Comparison of ENCODE assay signal across 12 cellular contexts in the genomic region with DNA sequence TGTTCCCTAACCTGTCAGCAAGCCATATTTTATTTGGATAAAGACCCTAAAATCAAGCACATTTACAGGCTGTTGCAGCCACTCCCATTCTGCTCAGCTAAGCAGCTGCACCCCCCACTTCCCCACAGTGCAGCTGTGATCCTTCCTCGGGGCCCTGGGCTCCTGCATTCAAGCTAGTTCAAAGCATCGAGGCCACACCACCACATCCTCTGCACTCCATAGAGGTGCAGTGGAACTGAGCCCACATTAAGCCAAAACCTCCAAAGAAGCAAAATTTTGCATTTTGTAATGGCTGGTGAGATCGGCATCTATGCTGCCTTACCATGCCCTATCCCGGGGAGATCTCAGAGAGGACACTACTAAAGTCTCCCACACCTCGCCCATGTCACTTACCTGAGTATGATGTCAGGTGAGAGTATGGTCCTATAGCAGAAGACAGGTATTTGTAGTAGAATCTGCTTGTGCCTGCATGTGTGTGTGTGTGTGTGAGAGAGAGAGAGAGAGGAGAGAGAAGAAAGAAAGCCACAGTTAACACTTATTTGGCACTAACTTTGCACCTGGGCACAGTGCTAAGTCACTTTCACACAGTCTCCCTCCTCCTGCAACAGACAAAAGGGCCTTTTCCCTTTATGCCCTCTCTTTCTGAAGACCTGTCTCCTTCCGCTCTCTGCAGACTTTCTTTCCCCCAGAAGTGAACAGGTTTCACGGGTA.
DNase-seq lines count a peak whose midpoint lies in the region; ATAC-seq lines count a peak whose summit lies in the region.
"Had no signal": no experiment of that assay in that cellular context is flagged by ENCODE, and none has a peak within 500 bp of the region (broad histone marks: within the 10 kb centered on the region; RNA-seq: fewer than 3 reads in every experiment).

No MANE protein-coding gene starts in this region.

- no peaks in the 10 kb centered on the region for H3K9me3 ChIP-seq in CD4-positive, CD25-positive, alpha-beta regulatory T cell (ENCODE audit: control insufficient read depth in 2 of 2, low read length in 2 of 2)

- H3K36me3 ChIP-seq in CD4-positive, CD25-positive, alpha-beta regulatory T cell (ENCODE audit: control insufficient read depth, insufficient read depth, low read length), result no peaks in the 10 kb centered on the region
- H3K36me3 ChIP-seq in H7 (replicated peaks; ENCODE audit: control insufficient read depth, insufficient read depth, low read length), result no peaks in the 10 kb centered on the region

- H3K27me3 Mint-ChIP-seq in CD4-positive, CD25-positive, alpha-beta regulatory T cell, result peaks cover 16% of the 10 kb centered on the region
- H3K27me3 Mint-ChIP-seq in T-cell, result no peaks in the 10 kb centered on the region
- H3K27me3 Mint-ChIP-seq in activated T-helper 17 cell treated with anti-CD3 and anti-CD28 coated beads, Interleukin-2, amount 50 U/mL, for 72 hours, result no peaks in the 10 kb centered on the region
- H3K27me3 Mint-ChIP-seq in natural killer cell treated with Interleukin-12 subunit alpha and Interleukin-12 subunit beta and Interleukin-15 and Interleukin-18, amount 100 ng/mL, for 72 hours, result no peaks in the 10 kb centered on the region
- peaks cover 4 to 10% of the 10 kb centered on the region in 2 donors for H3K27me3 Mint-ChIP-seq in stimulated activated naive B cell treated with anti-CD40 and anti-IgM and Interleukin-4, amounts not matched to agents 10 μg/mL and 1 μg/mL and 100 μg/mL, for 72 hours

- H3K4me1 Mint-ChIP-seq in CD4-positive, CD25-positive, alpha-beta regulatory T cell, result peaks cover 0 to 22% (median 5%) of the 10 kb centered on the region in 4 donors
- H3K4me1 Mint-ChIP-seq in T-cell, result peaks cover 34 to 47% (median 41%) of the 10 kb centered on the region in 3 donors
- H3K4me1 Mint-ChIP-seq in activated T-helper 17 cell treated with anti-CD3 and anti-CD28 coated beads, Interleukin-2, amount 50 U/mL, for 72 hours, result peaks cover 10% of the 10 kb centered on the region
- H3K4me1 Mint-ChIP-seq in natural killer cell treated with Interleukin-12 subunit alpha and Interleukin-12 subunit beta and Interleukin-15 and Interleukin-18, amount 100 ng/mL, for 72 hours (ENCODE audit: low read depth in 2 of 2), result peaks cover 10 to 11% of the 10 kb centered on the region in 2 donors
- peaks cover 15 to 21% of the 10 kb centered on the region in 2 donors for H3K4me1 Mint-ChIP-seq in stimulated activated naive B cell treated with anti-CD40 and anti-IgM and Interleukin-4, amounts not matched to agents 10 μg/mL and 1 μg/mL and 100 μg/mL, for 72 hours

- ATAC-seq in CD4-positive, CD25-positive, alpha-beta regulatory T cell (ENCODE audit: low read depth in 2 of 2), result peak; percentile 92 to 96
- peak; percentile 99 for ATAC-seq in T-cell (replicated peaks in 1 of 4)
- peak; percentile 63 for ATAC-seq in activated T-helper 17 cell treated with anti-CD3 and anti-CD28 coated beads, Interleukin-2, amount 50 U/mL, for 72 hours (replicated peaks)
- peak; percentile 51 to 56 for ATAC-seq in natural killer cell treated with Interleukin-12 subunit alpha and Interleukin-12 subunit beta and Interleukin-15 and Interleukin-18, amount 100 ng/mL, for 72 hours
- ATAC-seq in HG03095 (IDR thresholded peaks at IDR 0.05; ENCODE audit: unreplicated experiment), result no peak
- ATAC-seq in stimulated activated naive B cell treated with anti-CD40 and anti-IgM and Interleukin-4, amounts not matched to agents 10 μg/mL and 1 μg/mL and 100 μg/mL, for 72 hours (replicated peaks), result no peak
- no peak for ATAC-seq in GM21381 (IDR thresholded peaks at IDR 0.05; ENCODE audit: unreplicated experiment)

- no peaks in the 10 kb centered on the region for H3K27me3 ChIP-seq in CD4-positive, CD25-positive, alpha-beta regulatory T cell (ENCODE audit: control insufficient read depth, insufficient read depth, low read length)
- no peaks in the 10 kb centered on the region for H3K27me3 ChIP-seq in H7 (ENCODE audit: control insufficient read depth, insufficient read depth, low read length)

- H3K9me3 Mint-ChIP-seq in CD4-positive, CD25-positive, alpha-beta regulatory T cell, result no peaks in the 10 kb centered on the region
- no peaks in the 10 kb centered on the region for H3K9me3 Mint-ChIP-seq in T-cell
- H3K9me3 Mint-ChIP-seq in activated T-helper 17 cell treated with anti-CD3 and anti-CD28 coated beads, Interleukin-2, amount 50 U/mL, for 72 hours, result no peaks in the 10 kb centered on the region
- no peaks in the 10 kb centered on the region for H3K9me3 Mint-ChIP-seq in natural killer cell treated with Interleukin-12 subunit alpha and Interleukin-12 subunit beta and Interleukin-15 and Interleukin-18, amount 100 ng/mL, for 72 hours
- H3K9me3 Mint-ChIP-seq in stimulated activated naive B cell treated with anti-CD40 and anti-IgM and Interleukin-4, amounts not matched to agents 10 μg/mL and 1 μg/mL and 100 μg/mL, for 72 hours, result no peaks in the 10 kb centered on the region
- H3K9me3 Mint-ChIP-seq: activated B cell treated with CpG ODN at 0.5 μM for 24 hours, memory B cell had no signal

- H3K4me1 ChIP-seq in CD4-positive, CD25-positive, alpha-beta regulatory T cell (ENCODE audit: control insufficient read depth, insufficient read depth, low read length, poor library complexity, severe bottlenecking), result no peaks in the 10 kb centered on the region

- peak overlapping the region; percentile 19 for H3K4me3 ChIP-seq in CD4-positive, CD25-positive, alpha-beta regulatory T cell (ENCODE audit: low read depth, low read length)
- H3K4me3 ChIP-seq in H7 (ENCODE audit: insufficient read depth, low read depth, low read length), result no peak overlapping the region

- H3K36me3 Mint-ChIP-seq in CD4-positive, CD25-positive, alpha-beta regulatory T cell, result no peaks in the 10 kb centered on the region
- no peaks in the 10 kb centered on the region for H3K36me3 Mint-ChIP-seq in T-cell
- H3K36me3 Mint-ChIP-seq in activated T-helper 17 cell treated with anti-CD3 and anti-CD28 coated beads, Interleukin-2, amount 50 U/mL, for 72 hours (ENCODE audit: low read depth), result no peaks in the 10 kb centered on the region
- H3K36me3 Mint-ChIP-seq in natural killer cell treated with Interleukin-12 subunit alpha and Interleukin-12 subunit beta and Interleukin-15 and Interleukin-18, amount 100 ng/mL, for 72 hours, result no peaks in the 10 kb centered on the region
- no peaks in the 10 kb centered on the region for H3K36me3 Mint-ChIP-seq in stimulated activated naive B cell treated with anti-CD40 and anti-IgM and Interleukin-4, amounts not matched to agents 10 μg/mL and 1 μg/mL and 100 μg/mL, for 72 hours
- H3K36me3 Mint-ChIP-seq: brain, memory B cell had no signal

- H3K4me3 Mint-ChIP-seq in CD4-positive, CD25-positive, alpha-beta regulatory T cell, result peak overlapping the region in 2 of 4 donors; percentile 30 to 75
- peak overlapping the region; percentile 58 to 67 (median 61) for H3K4me3 Mint-ChIP-seq in T-cell
- peak overlapping the region; percentile 48 for H3K4me3 Mint-ChIP-seq in activated T-helper 17 cell treated with anti-CD3 and anti-CD28 coated beads, Interleukin-2, amount 50 U/mL, for 72 hours
- peak overlapping the region; percentile 25 for H3K4me3 Mint-ChIP-seq in natural killer cell treated with Interleukin-12 subunit alpha and Interleukin-12 subunit beta and Interleukin-15 and Interleukin-18, amount 100 ng/mL, for 72 hours
- no peak overlapping the region for H3K4me3 Mint-ChIP-seq in stimulated activated naive B cell treated with anti-CD40 and anti-IgM and Interleukin-4, amounts not matched to agents 10 μg/mL and 1 μg/mL and 100 μg/mL, for 72 hours
- H3K4me3 Mint-ChIP-seq: activated B cell treated with CpG ODN at 0.5 μM for 24 hours, brain, memory B cell had no signal

- peak in 2 of 3 donors; percentile 53 to 76 for DNase-seq in CD4-positive, CD25-positive, alpha-beta regulatory T cell
- DNase-seq in T-cell (peak; percentile 35 to 84 (median 72)), H7 (no peak)
- no peak for DNase-seq in natural killer cell treated with Interleukin-12 subunit alpha and Interleukin-12 subunit beta and Interleukin-15 and Interleukin-18, amount 100 ng/mL, for 72 hours (ENCODE audit: low spot score)
- no peak for DNase-seq in stimulated activated naive B cell treated with anti-CD40 and anti-IgM and Interleukin-4, amounts not matched to agents 10 μg/mL and 1 μg/mL and 100 μg/mL, for 72 hours
- DNase-seq: activated B cell treated with CpG ODN at 0.5 μM for 24 hours, KBM-7 had no signal

- no peak overlapping the region for H3K27ac ChIP-seq in CD4-positive, CD25-positive, alpha-beta regulatory T cell (ENCODE audit: insufficient read depth, low read length, poor library complexity, severe bottlenecking)

- POLR2A ChIA-PET in T-cell (lab: Charles Lee), result no interaction called here

- CTCF ChIA-PET in T-cell (lab: Charles Lee), result interaction anchor here in 1 of 2 donors (1.0 to 1.6 kb wide), 2 partner anchors 15 to 24 kb away, joined by 3 to 4 read pairs; no protein-coding TSS in a partner anchor

- H3K27ac Mint-ChIP-seq in CD4-positive, CD25-positive, alpha-beta regulatory T cell, result peak overlapping the region; percentile 22 to 63 (median 33)
- peak overlapping the region; percentile 77 to 89 for H3K27ac Mint-ChIP-seq in T-cell
- peak overlapping the region; percentile 35 for H3K27ac Mint-ChIP-seq in activated T-helper 17 cell treated with anti-CD3 and anti-CD28 coated beads, Interleukin-2, amount 50 U/mL, for 72 hours
- no peak overlapping the region for H3K27ac Mint-ChIP-seq in natural killer cell treated with Interleukin-12 subunit alpha and Interleukin-12 subunit beta and Interleukin-15 and Interleukin-18, amount 100 ng/mL, for 72 hours
- no peak overlapping the region for H3K27ac Mint-ChIP-seq in stimulated activated naive B cell treated with anti-CD40 and anti-IgM and Interleukin-4, amounts not matched to agents 10 μg/mL and 1 μg/mL and 100 μg/mL, for 72 hours
- H3K27ac Mint-ChIP-seq: activated B cell treated with CpG ODN at 0.5 μM for 24 hours, brain, memory B cell had no signal

Comparison
In these comparisons a context has a peak if more than half of its experiments do, and no peak if none do; other contexts are left out.
1. ATAC-seq: peak in CD4-positive, CD25-positive, alpha-beta regulatory T cell (2 of 2), T-cell (4 of 4), activated T-helper 17 cell treated with anti-CD3 and anti-CD28 coated beads, Interleukin-2, amount 50 U/mL, for 72 hours (single experiment) and natural killer cell treated with Interleukin-12 subunit alpha and Interleukin-12 subunit beta and Interleukin-15 and Interleukin-18, amount 100 ng/mL, for 72 hours (2 of 2); none in HG03095 (single experiment), stimulated activated naive B cell treated with anti-CD40 and anti-IgM and Interleukin-4, amounts not matched to agents 10 μg/mL and 1 μg/mL and 100 μg/mL, for 72 hours (0 of 2) and GM21381 (single experiment).
2. DNase-seq: peak in CD4-positive, CD25-positive, alpha-beta regulatory T cell (2 of 3) and T-cell (34 of 34); none in natural killer cell treated with Interleukin-12 subunit alpha and Interleukin-12 subunit beta and Interleukin-15 and Interleukin-18, amount 100 ng/mL, for 72 hours (single experiment), stimulated activated naive B cell treated with anti-CD40 and anti-IgM and Interleukin-4, amounts not matched to agents 10 μg/mL and 1 μg/mL and 100 μg/mL, for 72 hours (single experiment) and H7 (single experiment).
3. H3K27ac Mint-ChIP-seq: peak in CD4-positive, CD25-positive, alpha-beta regulatory T cell (3 of 3), T-cell (2 of 2) and activated T-helper 17 cell treated with anti-CD3 and anti-CD28 coated beads, Interleukin-2, amount 50 U/mL, for 72 hours (single experiment); none in natural killer cell treated with Interleukin-12 subunit alpha and Interleukin-12 subunit beta and Interleukin-15 and Interleukin-18, amount 100 ng/mL, for 72 hours (0 of 2) and stimulated activated naive B cell treated with anti-CD40 and anti-IgM and Interleukin-4, amounts not matched to agents 10 μg/mL and 1 μg/mL and 100 μg/mL, for 72 hours (single experiment).
4. H3K4me3 Mint-ChIP-seq: peak in T-cell (3 of 3), activated T-helper 17 cell treated with anti-CD3 and anti-CD28 coated beads, Interleukin-2, amount 50 U/mL, for 72 hours (single experiment) and natural killer cell treated with Interleukin-12 subunit alpha and Interleukin-12 subunit beta and Interleukin-15 and Interleukin-18, amount 100 ng/mL, for 72 hours (single experiment); none in stimulated activated naive B cell treated with anti-CD40 and anti-IgM and Interleukin-4, amounts not matched to agents 10 μg/mL and 1 μg/mL and 100 μg/mL, for 72 hours (0 of 2).